8 cellular contexts compared by ENCODE assay signal in the genomic region with DNA sequence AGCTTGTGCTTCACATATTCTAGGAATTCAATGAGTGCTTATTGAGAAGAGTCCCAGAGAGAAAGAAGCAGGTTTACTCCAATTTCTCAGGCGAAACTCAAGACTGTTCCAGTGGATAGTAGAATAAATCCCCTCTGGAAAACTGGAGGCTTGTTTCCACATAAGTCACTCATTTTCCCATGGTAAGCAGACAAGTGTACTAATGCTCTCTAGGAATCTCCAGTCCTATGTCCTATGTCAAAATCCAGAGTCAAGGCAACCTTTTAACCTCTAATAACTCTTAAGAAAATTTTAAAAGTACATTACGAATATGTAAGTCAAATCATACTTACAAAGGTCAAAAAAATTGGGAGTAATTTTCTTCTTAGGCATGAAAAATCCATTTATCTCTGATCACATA. TPM values are rescaled to one million over a fixed set of nuclear protein-coding genes. Genes with fewer than 3 reads are reported as not detected.
"Had no signal": no experiment of that assay in that cellular context is flagged by ENCODE, and none has a peak within 500 bp of the region (broad histone marks: within the 10 kb centered on the region; RNA-seq: fewer than 3 reads in every experiment).

No MANE protein-coding gene starts in this region.

- FAIRE-seq: G401.6, GM12878, GM12891, GM12892, GM18507 had no signal

- DNase-seq: GDM1, GF-D8 had no signal

- H3K4me3 ChIP-seq: GM12878 had no signal

- ATAC-seq: GM12878 had no signal

RNA-seq across cellular contexts. Expression of a gene that starts 35.2 kb away (rescaled TPM):
- total RNA-seq: G401 had no signal
- polyA plus RNA-seq: GM12878 had no signal
